18 cellular contexts compared by ENCODE assay signal in the genomic region with DNA sequence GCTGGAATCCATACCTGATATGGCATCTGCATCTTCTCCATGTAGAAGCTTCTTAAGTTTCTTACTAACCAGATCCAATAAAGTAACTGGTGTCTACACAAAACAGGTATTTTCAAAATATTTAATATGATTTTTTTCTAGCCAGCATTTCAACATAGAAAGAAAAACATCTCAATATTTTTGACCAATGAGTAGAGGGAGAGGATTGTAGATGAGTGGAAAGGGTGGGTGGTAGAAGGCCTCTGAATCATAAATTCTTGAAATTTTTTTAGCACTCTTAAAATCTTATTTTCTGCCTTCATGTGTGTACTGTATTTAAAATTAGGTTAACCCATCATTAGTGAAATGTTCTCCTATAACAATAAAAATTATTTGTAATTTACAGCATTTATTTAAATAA. TPM values are rescaled to one million over a fixed set of nuclear protein-coding genes. Genes with fewer than 3 reads are reported as not detected.
"Had no signal": no experiment of that assay in that cellular context is flagged by ENCODE, and none has a peak within 500 bp of the region (broad histone marks: within the 10 kb centered on the region; RNA-seq: fewer than 3 reads in every experiment).

No MANE protein-coding gene starts in this region.

- DNase-seq: activated CD4-positive, alpha-beta T cell treated with anti-CD3 and anti-CD28 coated beads, Interleukin-2, amount 50 U/mL, for 4 hours; activated CD8-positive, alpha-beta memory T cell treated with anti-CD3 and anti-CD28 coated beads, Interleukin-2, amount 10 ng/mL, durations not matched to agents 7 days and 5 days; activated naive CD4-positive, alpha-beta T cell treated with anti-CD3 and anti-CD28 coated beads for 36 hours; activated naive CD8-positive, alpha-beta T cell treated with anti-CD3 and anti-CD28 coated beads, Interleukin-2, amount 50 U/mL, for 24 hours; activated T-cell treated with anti-CD3 and anti-CD28 coated beads, Interleukin-2, amount 50 U/mL, for 1 hour; dorsolateral prefrontal cortex; erythroblast; hippocampal formation; kidney glomerular epithelial cell; psoas muscle; right lobe of liver; stimulated activated CD4-positive, alpha-beta T cell treated with anti-CD3 and anti-CD28 coated beads, Interleukin-1b, Interleukin-23, amount 100 ng/mL, for 48 hours; stimulated activated naive CD8-positive, alpha-beta T cell treated with anti-CD3 and anti-CD28 coated beads, Interleukin-15, amount 100 ng/mL, for 72 hours; T-cell; T-helper 9 cell; upper lobe of left lung had no signal

- H3K9me3 ChIP-seq: psoas muscle, right lobe of liver, upper lobe of left lung had no signal

- H3K4me1 ChIP-seq: psoas muscle had no signal

- H3K4me3 ChIP-seq: dorsolateral prefrontal cortex, psoas muscle, right lobe of liver, upper lobe of left lung had no signal

- H3K27ac ChIP-seq: dorsolateral prefrontal cortex, psoas muscle, right lobe of liver, upper lobe of left lung had no signal

- ATAC-seq: activated CD8-positive, alpha-beta memory T cell treated with anti-CD3 and anti-CD28 coated beads, Interleukin-2, amount 10 ng/mL, durations not matched to agents 7 days and 5 days; activated naive CD8-positive, alpha-beta T cell treated with anti-CD3 and anti-CD28 coated beads, Interleukin-2, amount 50 U/mL, for 24 hours; psoas muscle; right lobe of liver; stimulated activated naive CD8-positive, alpha-beta T cell treated with anti-CD3 and anti-CD28 coated beads, Interleukin-15, amount 100 ng/mL, for 72 hours; T-cell had no signal

- H3K27me3 ChIP-seq: dorsolateral prefrontal cortex, right lobe of liver, upper lobe of left lung had no signal

- H3K36me3 ChIP-seq: right lobe of liver, upper lobe of left lung had no signal

RNA-seq across cellular contexts. Expression of gene DEPDC4, which starts 18.0 kb away (rescaled TPM):
- total RNA-seq: lower leg skin, omental fat pad had no signal
